In the genomic region with DNA sequence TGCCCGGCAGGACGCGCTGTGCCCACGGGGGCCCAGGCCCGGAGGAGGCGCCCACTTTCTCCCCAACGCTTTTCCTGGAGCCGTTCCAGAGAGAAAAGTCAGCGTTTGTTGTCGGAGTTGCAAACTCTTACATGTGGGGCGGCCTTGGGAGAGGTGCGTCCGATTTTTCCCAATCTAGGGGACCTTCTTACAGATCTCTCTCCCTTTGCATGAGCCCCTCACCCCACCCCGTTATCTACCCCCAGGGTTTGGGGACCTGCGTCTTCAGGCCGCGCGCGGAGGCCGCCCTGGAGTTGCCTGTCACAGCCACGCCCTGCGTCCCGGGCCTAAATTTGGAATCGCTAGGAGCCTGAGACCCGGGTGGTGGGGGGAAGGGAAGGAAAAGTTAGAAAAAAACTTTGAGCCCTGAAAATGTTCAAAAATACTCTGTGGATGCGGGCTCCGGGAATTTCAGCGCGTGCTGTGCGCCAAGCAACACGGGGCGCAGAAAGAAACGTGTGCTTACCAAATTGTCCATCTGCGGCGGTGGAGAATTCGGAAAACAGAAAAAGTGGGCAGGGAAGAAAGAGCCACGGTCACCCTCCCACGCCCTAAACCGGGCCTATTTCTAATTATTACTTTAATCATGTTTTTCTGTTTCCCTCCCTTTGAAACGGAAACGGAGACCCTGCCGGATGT, we compare ENCODE assay signal across 7 cellular contexts. TPM values are rescaled to one million over a fixed set of nuclear protein-coding genes. Genes with fewer than 3 reads are reported as not detected.
A peak's percentile ranks its signal among the peaks of the same experiment; 100 is the strongest.
DNase-seq lines count a peak whose midpoint lies in the region; ATAC-seq and TF ChIP-seq lines count a peak whose summit lies in the region.

No MANE protein-coding gene starts in this region.

- DNase-seq in LNCaP clone FGC (ENCODE audit: low read depth): no peak
- DNase-seq in MCF 10A (ENCODE audit: unreplicated experiment): peak; percentile 58
- peak; percentile 66 for DNase-seq in left kidney (ENCODE audit: low read depth, low spot score)
- peak; percentile 72 for DNase-seq in testis
- DNase-seq in NCI-H1694 (lab: John Stamatoyannopoulos, UW): no peak

- peaks cover 40% of the 10 kb centered on the region for H3K4me1 ChIP-seq in testis

- H3K4me3 ChIP-seq in LNCaP clone FGC (ENCODE audit: low read depth, low read length): peak overlapping the region; percentile 83
- H3K4me3 ChIP-seq in testis: peak overlapping the region; percentile 80 to 98

- no peaks in the 10 kb centered on the region for H3K9me3 Mint-ChIP-seq in MCF 10A (ENCODE audit: unreplicated experiment)

- H3K9me3 ChIP-seq in testis: no peaks in the 10 kb centered on the region

- peak overlapping the region; percentile 94 for H3K4me3 Mint-ChIP-seq in MCF 10A (ENCODE audit: unreplicated experiment)

- peaks cover 21% of the 10 kb centered on the region for H3K36me3 Mint-ChIP-seq in MCF 10A (ENCODE audit: insufficient read depth, unreplicated experiment)

- BruUV-seq in MCF 10A (replicated peaks; lab: Mats Ljungman, UMichigan): TSS peak; percentile 77

- intact Hi-C loops in MCF 10A (cut with micrococcal nuclease): loop anchor here (1.0 to 5.0 kb wide), 2 partner anchors 19 to 51 kb away; no protein-coding TSS in a partner anchor
- intact Hi-C loops in testis (cut with DNase I; ENCODE audit: low total_unique reads): no loop called here

- POLR2A ChIA-PET in MCF 10A (lab: Yijun Ruan, JAX): no interaction called here

- ATAC-seq in GM19455 (IDR thresholded peaks at IDR 0.05; ENCODE audit: unreplicated experiment): peak; percentile 12
- ATAC-seq in HG02610 (IDR thresholded peaks at IDR 0.05; ENCODE audit: unreplicated experiment): no peak

- peak overlapping the region; percentile 85 to 95 for H3K27ac ChIP-seq in testis

- TF ChIP-seq POLR2A in testis (IDR thresholded peaks at IDR 0.05): no peak

- TF ChIP-seq CTCF in LNCaP clone FGC (IDR thresholded peaks at IDR 0.05; ENCODE audit: control insufficient read depth, extremely low read depth, insufficient read depth): no peak
- no peak for TF ChIP-seq CTCF in MCF 10A (IDR thresholded peaks at IDR 0.05; ENCODE audit: unreplicated experiment)
- no peak for TF ChIP-seq CTCF in testis (IDR thresholded peaks at IDR 0.05)

- H3K27me3 ChIP-seq in testis: no peaks in the 10 kb centered on the region

- no peaks in the 10 kb centered on the region for H3K36me3 ChIP-seq in testis (ENCODE audit: low read depth, missing control alignments)

- CTCF ChIA-PET in MCF 10A (lab: Yijun Ruan, JAX): no interaction called here

- 0% methylated on average over 41 to 42 of the region's 42 CpGs for WGBS in testis, 2 donors

- H3K27me3 Mint-ChIP-seq in MCF 10A (ENCODE audit: insufficient read depth, unreplicated experiment): no peaks in the 10 kb centered on the region

- H3K27ac Mint-ChIP-seq in MCF 10A (ENCODE audit: low read depth, unreplicated experiment): peak overlapping the region; percentile 96

- peaks cover 19% of the 10 kb centered on the region for H3K4me1 Mint-ChIP-seq in MCF 10A (ENCODE audit: insufficient read depth, unreplicated experiment)

RNA-seq across cellular contexts. Expression of gene CD99, which starts 0.6 kb away (rescaled TPM):
- total RNA-seq in MCF 10A (2022) (173 and 176 TPM in 2 replicates), testis (1,000 to 10,000 TPM in 1 of 2 donors, 100 to 1,000 TPM in 1; 733 to 1,032 TPM)
- polyA plus RNA-seq in testis (ENCODE audit: insufficient read depth, low read depth, low replicate concordance): 450 TPM

Comparison
In these comparisons a context has a peak if more than half of its experiments do, and no peak if none do; other contexts are left out.
1. DNase-seq: peak in MCF 10A (single experiment), left kidney (single experiment) and testis (single experiment); none in LNCaP clone FGC (single experiment) and NCI-H1694 (single experiment).